14 cellular contexts compared by ENCODE assay signal in the genomic region with DNA sequence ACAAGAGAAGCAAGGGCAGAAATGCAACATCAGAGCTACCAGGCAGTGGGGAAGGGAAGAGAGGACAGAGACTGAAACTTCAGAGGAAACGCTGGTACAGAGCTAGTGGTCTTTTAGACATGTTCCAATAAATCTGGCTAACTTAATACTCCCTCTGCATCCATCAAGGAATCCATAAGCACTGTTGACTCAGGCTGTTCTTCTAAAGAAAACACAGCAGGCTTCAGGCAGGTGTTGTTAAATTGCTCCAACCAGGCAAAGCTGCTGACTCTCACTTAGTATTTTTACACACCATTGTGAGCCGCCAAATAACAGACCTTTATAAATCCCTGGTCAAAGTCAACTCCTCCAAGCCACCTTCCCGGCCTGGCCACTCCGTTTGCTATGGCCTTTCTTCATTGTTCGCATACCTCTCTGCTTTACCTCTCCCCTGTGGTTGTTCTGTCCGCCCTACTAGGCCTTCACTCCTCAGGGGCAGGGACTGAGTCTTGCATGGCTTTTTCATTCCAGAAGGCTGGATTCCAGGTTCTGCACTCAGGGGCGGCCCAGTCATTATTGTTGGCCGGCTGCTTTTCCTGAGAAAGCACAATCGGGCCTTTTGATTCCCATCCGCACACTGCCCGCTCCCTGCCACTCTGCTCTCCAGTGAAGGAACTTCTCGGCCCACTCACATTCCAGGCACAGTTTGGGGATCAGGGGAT. TPM values are rescaled to one million over a fixed set of nuclear protein-coding genes. Genes with fewer than 3 reads are reported as not detected.
DNase-seq lines count a peak whose midpoint lies in the region; ATAC-seq and TF ChIP-seq lines count a peak whose summit lies in the region.
"Had no signal": no experiment of that assay in that cellular context is flagged by ENCODE, and none has a peak within 500 bp of the region (broad histone marks: within the 10 kb centered on the region; RNA-seq: fewer than 3 reads in every experiment).

No MANE protein-coding gene starts in this region.

- POLR2A ChIA-PET in Caco-2 (lab: Charles Lee), result interaction anchor here (0.5 to 1.6 kb wide), 5 partner anchors 9 to 30 kb away, joined by 3 to 5 read pairs (median 4); a partner anchor contains a TSS
- POLR2A ChIA-PET in activated CD8-positive, alpha-beta T cell treated with anti-CD3 and anti-CD28 coated beads, Interleukin-2, amount 10 ng/mL, durations not matched to agents 7 days and 5 days (lab: Charles Lee), result no interaction called here

- H3K27ac ChIP-seq in VCaP, result peak overlapping the region; percentile 36
- H3K27ac ChIP-seq in left ventricle myocardium inferior (replicated peaks), result peak overlapping the region; percentile 86
- peak overlapping the region; percentile 24 for H3K27ac ChIP-seq in rectal smooth muscle tissue (ENCODE audit: low read depth, low read length)

- H3K4me3 ChIP-seq in Caco-2 (ENCODE audit: low read depth, low read length) (no peak overlapping the region), left ventricle myocardium inferior (no peak overlapping the region), rectal smooth muscle tissue (ENCODE audit: low read length) (no peak overlapping the region)
- H3K4me3 ChIP-seq: spleen had no signal

- no peak overlapping the region for H3K9ac ChIP-seq in rectal smooth muscle tissue (ENCODE audit: low read length)

- no TSS peak for BruUV-seq in Caco-2 (replicated peaks; lab: Mats Ljungman, UMichigan)

- H3K27ac Mint-ChIP-seq in Caco-2 (ENCODE audit: unreplicated experiment), result peak overlapping the region; percentile 88
- H3K27ac Mint-ChIP-seq in activated CD8-positive, alpha-beta T cell treated with anti-CD3 and anti-CD28 coated beads, Interleukin-2, amount 10 ng/mL, durations not matched to agents 7 days and 5 days, result no peak overlapping the region
- H3K27ac Mint-ChIP-seq: mesothelial cell of epicardium had no signal

- H3K36me3 ChIP-seq in Caco-2 (ENCODE audit: control insufficient read depth, insufficient read depth, low read length) (peaks cover 4% of the 10 kb centered on the region; the same call in 1 of the 2 replicates), left ventricle myocardium inferior (no peaks in the 10 kb centered on the region), rectal smooth muscle tissue (ENCODE audit: control insufficient read depth, insufficient read depth, low read length) (no peaks in the 10 kb centered on the region)
- H3K36me3 ChIP-seq: BE2C had no signal

- H3K36me3 Mint-ChIP-seq in Caco-2 (ENCODE audit: insufficient read depth, unreplicated experiment), result peaks cover 48% of the 10 kb centered on the region
- H3K36me3 Mint-ChIP-seq in activated CD8-positive, alpha-beta T cell treated with anti-CD3 and anti-CD28 coated beads, Interleukin-2, amount 10 ng/mL, durations not matched to agents 7 days and 5 days (ENCODE audit: low read depth), result peaks cover 29% of the 10 kb centered on the region

- H3K4me1 ChIP-seq in Caco-2 (peaks cover 87% of the 10 kb centered on the region), left ventricle myocardium inferior (peaks cover 89% of the 10 kb centered on the region), rectal smooth muscle tissue (ENCODE audit: control insufficient read depth, insufficient read depth, low read length) (peaks cover 57% of the 10 kb centered on the region)

- peaks cover 69% of the 10 kb centered on the region for H3K4me1 Mint-ChIP-seq in Caco-2 (ENCODE audit: low read depth, unreplicated experiment)
- H3K4me1 Mint-ChIP-seq in activated CD8-positive, alpha-beta T cell treated with anti-CD3 and anti-CD28 coated beads, Interleukin-2, amount 10 ng/mL, durations not matched to agents 7 days and 5 days (ENCODE audit: low read depth), result no peaks in the 10 kb centered on the region

- TF ChIP-seq CTCF in Caco-2 (IDR thresholded peaks at IDR 0.05; ENCODE audit: insufficient read depth in 1 of 2, low read depth in 1 of 2, low read length in 1 of 2, severe bottlenecking in 1 of 2, unreplicated experiment in 1 of 2), result no peak
- TF ChIP-seq CTCF in VCaP (conservative IDR thresholded peaks at IDR 0.05), result no peak
- TF ChIP-seq CTCF in left ventricle myocardium inferior (IDR thresholded peaks at IDR 0.05; ENCODE audit: borderline replicate concordance), result no peak

- H3K9me3 Mint-ChIP-seq in Caco-2 (ENCODE audit: unreplicated experiment), result no peaks in the 10 kb centered on the region
- H3K9me3 Mint-ChIP-seq in activated CD8-positive, alpha-beta T cell treated with anti-CD3 and anti-CD28 coated beads, Interleukin-2, amount 10 ng/mL, durations not matched to agents 7 days and 5 days (ENCODE audit: insufficient read depth), result peaks cover 7% of the 10 kb centered on the region

- H3K9me3 ChIP-seq in Caco-2, result no peaks in the 10 kb centered on the region
- no peaks in the 10 kb centered on the region for H3K9me3 ChIP-seq in left ventricle myocardium inferior (replicated peaks)
- H3K9me3 ChIP-seq: BE2C had no signal

- no peak for ATAC-seq in activated CD8-positive, alpha-beta T cell treated with anti-CD3 and anti-CD28 coated beads, Interleukin-2, amount 10 ng/mL, durations not matched to agents 7 days and 5 days
- ATAC-seq: effector memory CD8-positive, alpha-beta T cell had no signal

- H3K27me3 ChIP-seq in Caco-2 (replicated peaks; ENCODE audit: control insufficient read depth, insufficient read depth, low read length) (no peaks in the 10 kb centered on the region), left ventricle myocardium inferior (ENCODE audit: low read depth) (no peaks in the 10 kb centered on the region), rectal smooth muscle tissue (ENCODE audit: control insufficient read depth, insufficient read depth, low read length) (no peaks in the 10 kb centered on the region)
- H3K27me3 ChIP-seq: BE2C, spleen had no signal

- DNase-seq in Caco-2 (peak; percentile 66 to 70), left ventricle myocardium inferior (no peak), NCI-H510A treated with DMSO at 0.1 percent for 48 hours (lab: John Stamatoyannopoulos, UW) (no peak)
- no peak for DNase-seq in stimulated activated naive CD4-positive, alpha-beta T cell (lab: John Stamatoyannopoulos, UW)
- DNase-seq in activated CD8-positive, alpha-beta T cell treated with anti-CD3 and anti-CD28 coated beads, Interleukin-2, amount 10 ng/mL, durations not matched to agents 7 days and 5 days, result no peak
- no peak for DNase-seq in activated CD8-positive, alpha-beta memory T cell treated with anti-CD3 and anti-CD28 coated beads, Interleukin-2, amount 50 U/mL, for 48 hours
- DNase-seq: BE2C; effector memory CD8-positive, alpha-beta T cell; NCI-H2171 treated with DMSO at 0.1 percent for 48 hours; RPMI8226; spleen had no signal

- intact Hi-C loops in Caco-2 (cut with micrococcal nuclease; ENCODE audit: unreplicated experiment) (loop anchor here (1.0 to 2.0 kb wide), 5 partner anchors 9 to 29 kb away; a partner anchor contains a TSS), left ventricle myocardium inferior (cut with micrococcal nuclease) (no loop called here)

- CTCF ChIA-PET in Caco-2 (lab: Charles Lee), result no interaction called here
- CTCF ChIA-PET in activated CD8-positive, alpha-beta T cell treated with anti-CD3 and anti-CD28 coated beads, Interleukin-2, amount 10 ng/mL, durations not matched to agents 7 days and 5 days (lab: Charles Lee), result no interaction called here

- no peaks in the 10 kb centered on the region for H3K27me3 Mint-ChIP-seq in Caco-2 (ENCODE audit: insufficient read depth, unreplicated experiment)
- no peaks in the 10 kb centered on the region for H3K27me3 Mint-ChIP-seq in activated CD8-positive, alpha-beta T cell treated with anti-CD3 and anti-CD28 coated beads, Interleukin-2, amount 10 ng/mL, durations not matched to agents 7 days and 5 days (ENCODE audit: low read depth)
- H3K27me3 Mint-ChIP-seq: effector memory CD8-positive, alpha-beta T cell had no signal

- no peak overlapping the region for H3K4me3 Mint-ChIP-seq in Caco-2 (ENCODE audit: unreplicated experiment)
- H3K4me3 Mint-ChIP-seq in activated CD8-positive, alpha-beta T cell treated with anti-CD3 and anti-CD28 coated beads, Interleukin-2, amount 10 ng/mL, durations not matched to agents 7 days and 5 days, result no peak overlapping the region
- H3K4me3 Mint-ChIP-seq: effector memory CD8-positive, alpha-beta T cell; mesothelial cell of epicardium had no signal

RNA-seq across cellular contexts. Expression of a gene that starts 18.4 kb away (rescaled TPM):
- 106 and 123 TPM in 2 replicates for total RNA-seq in Caco-2 (2022)
- total RNA-seq in left ventricle myocardium inferior, result 28.9 TPM
- total RNA-seq in activated CD8-positive, alpha-beta T cell treated with anti-CD3 and anti-CD28 coated beads, Interleukin-2, amount 10 ng/mL, durations not matched to agents 7 days and 5 days, result 10 to 100 TPM; 24.7 to 25.9 TPM

Comparison
In these comparisons a context has a peak if more than half of its experiments do, and no peak if none do; other contexts are left out.
1. DNase-seq: peak in Caco-2 (2 of 2); none in left ventricle myocardium inferior (single experiment), stimulated activated naive CD4-positive, alpha-beta T cell (0 of 6), NCI-H510A treated with DMSO at 0.1 percent for 48 hours (single experiment), activated CD8-positive, alpha-beta T cell treated with anti-CD3 and anti-CD28 coated beads, Interleukin-2, amount 10 ng/mL, durations not matched to agents 7 days and 5 days (single experiment) and activated CD8-positive, alpha-beta memory T cell treated with anti-CD3 and anti-CD28 coated beads, Interleukin-2, amount 50 U/mL, for 48 hours (single experiment).
2. H3K27ac ChIP-seq: peak in every context shown above with its lines; median percentile 86 in left ventricle myocardium inferior; 36 in VCaP; 24 in rectal smooth muscle tissue.